Comparison of ENCODE assay signal across 28 cellular contexts in genomic region chr11:44948155-44948554, GRCh38. TPM values are rescaled to one million over a fixed set of nuclear protein-coding genes. Genes with fewer than 3 reads are reported as not detected.
A peak's percentile ranks its signal among the peaks of the same experiment; 100 is the strongest.
DNase-seq lines count a peak whose midpoint lies in the region; ATAC-seq and TF ChIP-seq lines count a peak whose summit lies in the region.
"Had no signal": no experiment of that assay in that cellular context is flagged by ENCODE, and none has a peak within 500 bp of the region (broad histone marks: within the 10 kb centered on the region; RNA-seq: fewer than 3 reads in every experiment).

No MANE protein-coding gene starts in this region.

- no peak overlapping the region for H3K18ac ChIP-seq in trophoblast cell (ENCODE audit: low read length)

- peak overlapping the region in 6 of 10 experiments; percentile 3 to 99 (median 96); a peak in 9 of 20 replicates for H3K4me3 ChIP-seq in BLaER1 treated with 17β-estradiol and CSF1 and Interleukin-3, amounts not matched to agents 10 nM and 100 nM
- H3K4me3 ChIP-seq in Panc1 (ENCODE audit: low read depth in 2 of 2, low read length in 2 of 2) (peak overlapping the region in 1 of 2 experiments; percentile 75; a peak in 2 of 4 replicates), trophoblast cell (ENCODE audit: low read depth, low read length) (no peak overlapping the region), lower leg skin (ENCODE audit: low read depth, poor library complexity, severe bottlenecking) (no peak overlapping the region), thyroid gland (replicated peaks in 1 of 3) (no peak overlapping the region)
- H3K4me3 ChIP-seq: GM12878 had no signal

- POLR2A ChIA-PET in Panc1 (lab: Charles Lee), result no interaction called here

- H2AK5ac ChIP-seq in trophoblast cell (ENCODE audit: low read length), result no peak overlapping the region

- no peaks in the 10 kb centered on the region for H3K36me3 Mint-ChIP-seq in memory B cell

- H3K9me3 Mint-ChIP-seq in memory B cell, result no peaks in the 10 kb centered on the region
- H3K9me3 Mint-ChIP-seq: H9 had no signal

- peak overlapping the region in 10 of 11 experiments; percentile 14 to 100 (median 98); a peak in 17 of 22 replicates for H3K9ac ChIP-seq in BLaER1 treated with 17β-estradiol and CSF1 and Interleukin-3, amounts not matched to agents 10 nM and 100 nM
- no peak overlapping the region for H3K9ac ChIP-seq in trophoblast cell (ENCODE audit: low read length)

- no peaks in the 10 kb centered on the region for H3K27me3 ChIP-seq in BLaER1 treated with 17β-estradiol and CSF1 and Interleukin-3, amounts not matched to agents 10 nM and 100 nM
- H3K27me3 ChIP-seq in Panc1 (ENCODE audit: control insufficient read depth, insufficient read depth, low read length) (no peaks in the 10 kb centered on the region), trophoblast cell (ENCODE audit: insufficient read depth, low read length) (no peaks in the 10 kb centered on the region), thyroid gland (no peaks in the 10 kb centered on the region)
- H3K27me3 ChIP-seq: heart left ventricle, upper lobe of right lung had no signal

- no peak overlapping the region for H3K14ac ChIP-seq in trophoblast cell (ENCODE audit: low read length)

- H3K79me1 ChIP-seq in trophoblast cell (ENCODE audit: low read length), result peaks cover 7% of the 10 kb centered on the region

- H2BK5ac ChIP-seq in trophoblast cell (ENCODE audit: low read depth, low read length, poor library complexity), result no peak overlapping the region

- peaks cover 0 to 50% (median 22%) of the 10 kb centered on the region in 11 experiments; a peak in 14 of 22 replicates for H3K36me3 ChIP-seq in BLaER1 treated with 17β-estradiol and CSF1 and Interleukin-3, amounts not matched to agents 10 nM and 100 nM
- H3K36me3 ChIP-seq in Panc1 (ENCODE audit: control insufficient read depth, insufficient read depth, low read length) (no peaks in the 10 kb centered on the region; the same call in 1 of the 2 replicates), trophoblast cell (ENCODE audit: control insufficient read depth in 1 of 2, insufficient read depth in 2 of 2, low read length in 2 of 2) (peaks cover 0 to 2% of the 10 kb centered on the region in 2 experiments), thyroid gland (no peaks in the 10 kb centered on the region)
- H3K36me3 ChIP-seq: BE2C, heart left ventricle, upper lobe of right lung had no signal

- peak overlapping the region; percentile 86 to 99 (median 97) for H3K4me2 ChIP-seq in BLaER1 treated with 17β-estradiol and CSF1 and Interleukin-3, amounts not matched to agents 10 nM and 100 nM
- no peak overlapping the region for H3K4me2 ChIP-seq in trophoblast cell (ENCODE audit: low read length)

- no peak for TF ChIP-seq POLR2A in lower leg skin (IDR thresholded peaks at IDR 0.05)
- no peak for TF ChIP-seq POLR2A in thyroid gland (IDR thresholded peaks at IDR 0.05)

- H3K79me2 ChIP-seq in trophoblast cell (ENCODE audit: control insufficient read depth, insufficient read depth, low read length, poor library complexity), result peaks cover 5% of the 10 kb centered on the region

- no peak overlapping the region for H4K8ac ChIP-seq in trophoblast cell (ENCODE audit: low read depth, low read length)

- no peak overlapping the region for H2AFZ ChIP-seq in trophoblast cell (ENCODE audit: insufficient read depth, low read length, poor library complexity)

- no peak overlapping the region for H3K4ac ChIP-seq in trophoblast cell (ENCODE audit: low read depth, low read length)

- no CpG with 5 or more reads among the region's 3 CpGs for WGBS in trophoblast cell (ENCODE audit: extremely low coverage, insufficient coverage, insufficient read length)
- 80 to 88% methylated on average over 3 of the region's 3 CpGs for WGBS in lower leg skin, 2 donors
- 90 to 100% methylated on average over 3 of the region's 3 CpGs for WGBS in thyroid gland, 2 donors

- no peak overlapping the region for H2BK120ac ChIP-seq in trophoblast cell (ENCODE audit: insufficient read depth, low read length, poor library complexity)

- no peaks in the 10 kb centered on the region for H3K27me3 Mint-ChIP-seq in memory B cell

- peak overlapping the region in 7 of 11 experiments; percentile 22 to 99 (median 99); a peak in 12 of 22 replicates for H3K27ac ChIP-seq in BLaER1 treated with 17β-estradiol and CSF1 and Interleukin-3, amounts not matched to agents 10 nM and 100 nM
- H3K27ac ChIP-seq in Panc1 (ENCODE audit: low read length) (no peak overlapping the region), trophoblast cell (ENCODE audit: low read depth, low read length) (no peak overlapping the region), thyroid gland (no peak overlapping the region)
- H3K27ac ChIP-seq: epithelial cell of prostate, HL-60, VCaP had no signal

- BruUV-seq in Panc1 (replicated peaks; lab: Mats Ljungman, UMichigan), result TSS peak; percentile 53

- H3K23ac ChIP-seq in trophoblast cell (ENCODE audit: low read length), result no peak overlapping the region

- H3K27ac Mint-ChIP-seq in memory B cell, result peak overlapping the region; percentile 65

- no peak overlapping the region for H2BK12ac ChIP-seq in trophoblast cell (ENCODE audit: low read length)

- peaks cover 81 to 85% (median 83%) of the 10 kb centered on the region in 10 experiments for H3K4me1 ChIP-seq in BLaER1 treated with 17β-estradiol and CSF1 and Interleukin-3, amounts not matched to agents 10 nM and 100 nM
- peaks cover 60% of the 10 kb centered on the region for H3K4me1 ChIP-seq in Panc1 (ENCODE audit: control insufficient read depth, insufficient read depth, low read length)
- H3K4me1 ChIP-seq in trophoblast cell (ENCODE audit: control insufficient read depth in 1 of 2, insufficient read depth in 2 of 2, low read length in 2 of 2), result peaks cover 2 to 7% of the 10 kb centered on the region in 2 experiments
- H3K4me1 ChIP-seq in thyroid gland, result peaks cover 32 to 80% of the 10 kb centered on the region in 2 donors
- H3K4me1 ChIP-seq: BE2C had no signal

- DNase-seq in Panc1 (ENCODE audit: low read depth, low spot score) (no peak), memory B cell (ENCODE audit: low spot score in 2 of 2) (no peak), trophoblast cell (peak; percentile 47 to 59), lower leg skin (ENCODE audit: low spot score in 2 of 2) (no peak), NCI-H2107 treated with DMSO at 0.1 percent for 48 hours (lab: John Stamatoyannopoulos, UW; ENCODE audit: unreplicated experiment) (no peak), thyroid gland (no peak)
- DNase-seq: activated CD4-positive, alpha-beta T cell treated with anti-CD3 and anti-CD28 coated beads, Interleukin-2, amount 50 U/mL, for 48 hours; activated CD8-positive, alpha-beta memory T cell treated with anti-CD3 and anti-CD28 coated beads, Interleukin-2, amount 50 U/mL, for 48 hours; activated effector memory CD4-positive, alpha-beta T cell treated with anti-CD3 and anti-CD28 coated beads, Interleukin-2, amount 50 U/mL, for 16 hours; BE2C; H9; heart left ventricle; Kasumi-1; mesendoderm; NCI-H187; NCI-H345; NCI-H748 treated with DMSO at 0.1 percent for 48 hours; OCI-M1; posterior cingulate gyrus; Right ventricle myocardium superior; upper lobe of right lung had no signal

- no peak overlapping the region for H4K12ac ChIP-seq in trophoblast cell (ENCODE audit: low read depth, low read length)

- TF ChIP-seq CTCF in Panc1 (IDR thresholded peaks at IDR 0.05) (no peak), lower leg skin (IDR thresholded peaks at IDR 0.05) (no peak), thyroid gland (IDR thresholded peaks at IDR 0.05) (no peak)

- in situ Hi-C loops in Panc1 (cut with HindIII; ENCODE audit: low pct_unique_long_range_greater_than_20kb, low sequenced_read_pairs), result no loop called here

- peaks cover 57 to 66% (median 63%) of the 10 kb centered on the region in 11 experiments for H4K20me1 ChIP-seq in BLaER1 treated with 17β-estradiol and CSF1 and Interleukin-3, amounts not matched to agents 10 nM and 100 nM

- no peaks in the 10 kb centered on the region for H3K9me3 ChIP-seq in BLaER1 treated with 17β-estradiol and CSF1 and Interleukin-3, amounts not matched to agents 10 nM and 100 nM (replicated peaks in 1 of 11)
- H3K9me3 ChIP-seq in Panc1 (ENCODE audit: control insufficient read depth, insufficient read depth, low read depth, low read length), result no peaks in the 10 kb centered on the region
- H3K9me3 ChIP-seq in trophoblast cell (ENCODE audit: insufficient read depth, low read depth, low read length), result no peaks in the 10 kb centered on the region
- H3K9me3 ChIP-seq in thyroid gland, result no peaks in the 10 kb centered on the region
- H3K9me3 ChIP-seq: BE2C, heart left ventricle, upper lobe of right lung had no signal

- intact Hi-C loops in Panc1 (cut with micrococcal nuclease; ENCODE audit: unreplicated experiment) (loop anchor here (10.0 kb wide), 1 partner anchor 67 kb away; no protein-coding TSS in a partner anchor), lower leg skin (cut with DNase I; ENCODE audit: low total_unique reads) (no loop called here), thyroid gland (cut with DNase I) (no loop called here)

- CTCF ChIA-PET in Panc1 (lab: Charles Lee), result interaction anchor here (0.6 to 2.0 kb wide), 3 partner anchors 12 to 124 kb away, joined by 3 to 9 read pairs (median 7); no protein-coding TSS in a partner anchor

- ATAC-seq in Panc1, result no peak
- no peak for ATAC-seq in memory B cell (ENCODE audit: low read depth)
- ATAC-seq in HG03280 (IDR thresholded peaks at IDR 0.05; ENCODE audit: unreplicated experiment), result no peak
- ATAC-seq: GM12878, heart left ventricle, sciatic nerve, upper lobe of right lung had no signal

- no peak overlapping the region for H3K4me3 Mint-ChIP-seq in memory B cell

- H4K91ac ChIP-seq in trophoblast cell (ENCODE audit: low read depth, low read length), result no peak overlapping the region

- peaks cover 46% of the 10 kb centered on the region for H3K4me1 Mint-ChIP-seq in memory B cell

RNA-seq across cellular contexts. Expression of gene TP53I11, which starts 2.5 kb away (rescaled TPM):
- total RNA-seq in Panc1 (2021; ENCODE audit: unreplicated experiment), result 132 TPM
- 179 TPM for polyA plus RNA-seq in Panc1 (2012; ENCODE audit: insufficient read length)
- 39.8 and 41.5 TPM in 2 replicates for polyA plus RNA-seq in trophoblast cell (2013)
- total RNA-seq in lower leg skin, result 100 to 1,000 TPM in 1 of 4 donors, 10 to 100 TPM in 3; 42.4 to 128 (median 47.2) TPM
- 10 to 100 TPM; 21.7 to 34.0 (median 30.9) TPM for total RNA-seq in thyroid gland

Comparison
In these comparisons a context has a peak if more than half of its experiments do, and no peak if none do; other contexts are left out.
1. H3K27ac ChIP-seq: peak in BLaER1 treated with 17β-estradiol and CSF1 and Interleukin-3, amounts not matched to agents 10 nM and 100 nM (7 of 11); none in Panc1 (single experiment), trophoblast cell (single experiment) and thyroid gland (0 of 3).
2. H3K4me3 ChIP-seq: peak in BLaER1 treated with 17β-estradiol and CSF1 and Interleukin-3, amounts not matched to agents 10 nM and 100 nM (6 of 10); none in trophoblast cell (single experiment), lower leg skin (single experiment) and thyroid gland (0 of 3).
3. DNase-seq: peak in trophoblast cell (2 of 2); none in Panc1 (single experiment), memory B cell (0 of 2), lower leg skin (0 of 2), NCI-H2107 treated with DMSO at 0.1 percent for 48 hours (single experiment) and thyroid gland (0 of 2).